Comparison of ENCODE assay signal across 8 cellular contexts in the genomic region with DNA sequence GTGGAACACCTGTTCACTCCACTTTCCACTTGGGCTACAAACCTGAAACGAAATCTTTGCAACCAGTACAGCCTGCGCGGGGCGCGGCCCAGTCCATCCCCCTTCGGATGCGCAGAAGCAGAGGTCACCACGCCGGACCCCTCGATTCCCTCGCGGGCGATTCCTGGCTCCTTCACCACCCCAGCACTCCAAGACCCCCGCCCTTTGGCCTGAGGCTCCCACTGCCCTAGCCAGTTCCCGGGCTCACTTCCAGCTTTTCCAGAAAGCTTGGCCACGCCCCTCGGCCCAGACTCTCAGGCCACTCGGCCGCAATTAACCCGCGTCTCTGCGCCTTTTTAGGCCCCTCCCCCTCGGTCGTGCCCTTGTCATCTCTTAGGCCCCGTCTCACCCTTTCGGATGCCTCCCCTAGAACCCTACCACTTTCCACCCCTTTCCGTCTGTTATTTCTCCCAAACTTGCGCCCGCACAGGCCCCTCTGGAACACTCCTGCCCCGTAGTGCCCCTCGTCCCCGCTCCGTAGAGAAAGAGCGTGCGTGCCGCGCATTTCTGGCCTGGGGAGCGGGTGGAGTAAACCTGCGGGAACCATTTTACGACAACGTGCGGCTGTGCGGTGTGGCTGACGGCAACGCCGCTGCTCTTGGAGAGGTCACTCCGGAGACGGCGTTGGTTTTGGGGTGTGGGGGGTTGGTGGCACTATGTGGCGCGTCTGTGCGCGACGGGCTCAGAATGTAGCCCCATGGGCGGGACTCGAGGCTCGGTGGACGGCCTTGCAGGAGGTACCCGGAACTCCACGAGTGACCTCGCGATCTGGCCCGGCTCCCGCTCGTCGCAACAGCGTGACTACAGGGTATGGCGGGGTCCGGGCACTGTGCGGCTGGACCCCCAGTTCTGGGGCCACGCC. TPM values are rescaled to one million over a fixed set of nuclear protein-coding genes. Genes with fewer than 3 reads are reported as not detected.
DNase-seq lines count a peak whose midpoint lies in the region; ATAC-seq lines count a peak whose summit lies in the region.

A gene (plus strand): TSS at position 631 of the 901 bp plus-strand sequence. CDS start 65 bp downstream, at position 696.

- peak; percentile 95 for DNase-seq in COLO668 (lab: John Stamatoyannopoulos, UW; ENCODE audit: unreplicated experiment)
- DNase-seq in HS-5 (ENCODE audit: low read depth): peak; percentile 50
- peak; percentile 86 to 87 for DNase-seq in NOMO-1 (lab: John Stamatoyannopoulos, UW; ENCODE audit: unreplicated experiment in 2 of 2)
- peak; percentile 97 for DNase-seq in mesendoderm
- DNase-seq in stimulated activated CD8-positive, alpha-beta memory T cell treated with anti-CD3 and anti-CD28 coated beads, Interleukin-15, amount 100 ng/mL, for 24 hours (ENCODE audit: low read depth): peak; percentile 60

- peak within 1 kb of the TSS; percentile 83 for H3K4ac ChIP-seq in mesendoderm (ENCODE audit: low read depth, low read length)

- peak within 1 kb of the TSS; percentile 81 for H2BK5ac ChIP-seq in mesendoderm (ENCODE audit: low read length)

- H3K18ac ChIP-seq in mesendoderm (ENCODE audit: low read length): peak within 1 kb of the TSS; percentile 80

- H3K4me2 ChIP-seq in mesendoderm (ENCODE audit: low read length): peak within 1 kb of the TSS; percentile 92

- H3K36me3 ChIP-seq in endocrine pancreas (ENCODE audit: control insufficient read depth, insufficient read depth, low read length) (peaks cover 2% of the 10 kb centered on the region), mesendoderm (ENCODE audit: control insufficient read depth, insufficient read depth, low read length) (peaks cover 7% of the 10 kb centered on the region)

- H3K27me3 ChIP-seq in endocrine pancreas (ENCODE audit: control insufficient read depth, insufficient read depth, low read length): no peaks in the 10 kb centered on the region
- no peaks in the 10 kb centered on the region for H3K27me3 ChIP-seq in mesendoderm (ENCODE audit: insufficient read depth, low read length, poor library complexity)

- peak within 1 kb of the TSS; percentile 47 for H4K5ac ChIP-seq in mesendoderm (ENCODE audit: low read length)

- no peak within 1 kb of the TSS for H4K8ac ChIP-seq in mesendoderm (ENCODE audit: low read depth, low read length)

- peaks cover 4% of the 10 kb centered on the region for H3K4me1 ChIP-seq in endocrine pancreas (ENCODE audit: control insufficient read depth, insufficient read depth, low read length)
- no peaks in the 10 kb centered on the region for H3K4me1 ChIP-seq in mesendoderm (ENCODE audit: control insufficient read depth, low read depth, low read length)

- POLR2A ChIA-PET in activated CD8-positive, alpha-beta memory T cell treated with anti-CD3 and anti-CD28 coated beads for 36 hours (lab: Charles Lee): interaction anchor here (1.5 kb wide), 1 partner anchor 86 kb away, joined by 3 read pairs; no protein-coding TSS in a partner anchor

- no CpG with 5 or more reads among the region's 71 CpGs for WGBS in mesendoderm (ENCODE audit: extremely low coverage, insufficient coverage, low lambda C conversion rate)

- H2BK15ac ChIP-seq in mesendoderm (replicated peaks; ENCODE audit: low read depth): no peak within 1 kb of the TSS

- peak within 1 kb of the TSS; percentile 7 for H3K23ac ChIP-seq in mesendoderm (ENCODE audit: low read length)

- peak within 1 kb of the TSS; percentile 87 for H3K4me3 ChIP-seq in endocrine pancreas (ENCODE audit: control insufficient read depth, insufficient read depth, low read length)
- H3K4me3 ChIP-seq in mesendoderm (ENCODE audit: low read length): peak within 1 kb of the TSS; percentile 83

- H2AK5ac ChIP-seq in mesendoderm (ENCODE audit: low read length): no peak within 1 kb of the TSS

- CTCF ChIA-PET in activated CD8-positive, alpha-beta memory T cell treated with anti-CD3 and anti-CD28 coated beads for 36 hours (lab: Charles Lee): interaction anchor here (1.1 to 1.5 kb wide), 3 partner anchors 8 to 153 kb away, joined by 3 to 5 read pairs (median 4); a partner anchor contains a TSS

- H2BK120ac ChIP-seq in mesendoderm (ENCODE audit: low read depth, low read length): no peak within 1 kb of the TSS

- H3K27ac ChIP-seq in mesendoderm (ENCODE audit: low read depth, low read length): peak within 1 kb of the TSS; percentile 74

- peaks cover 7% of the 10 kb centered on the region for H3K79me2 ChIP-seq in mesendoderm (ENCODE audit: control insufficient read depth, insufficient read depth, low read length)

- peaks cover 2% of the 10 kb centered on the region for H3K79me1 ChIP-seq in mesendoderm (ENCODE audit: low read length)

- H3K9ac ChIP-seq in endocrine pancreas (ENCODE audit: control insufficient read depth, insufficient read depth, low read length) (peak within 1 kb of the TSS; percentile 86), mesendoderm (ENCODE audit: low read length) (peak within 1 kb of the TSS; percentile 90)

- no peaks in the 10 kb centered on the region for H3K9me3 ChIP-seq in endocrine pancreas (ENCODE audit: control insufficient read depth, low read length)

- peak; percentile 57 for ATAC-seq in GM19468 (IDR thresholded peaks at IDR 0.05; ENCODE audit: extremely low read depth, unreplicated experiment)

- H3K56ac ChIP-seq in mesendoderm (ENCODE audit: low read length): peak within 1 kb of the TSS; percentile 89

RNA-seq across cellular contexts. Expression of the gene that starts here (rescaled TPM):
- total RNA-seq in activated CD8-positive, alpha-beta memory T cell treated with anti-CD3 and anti-CD28 coated beads for 36 hours: 10 to 100 TPM; 69.0 to 72.0 TPM
- 48.7 TPM for polyA plus RNA-seq in mesendoderm (2013, experiment 1 of 2)
- 50.1 TPM for polyA plus RNA-seq in mesendoderm (2013, experiment 2 of 2)

Comparison
In these comparisons a context has a peak if more than half of its experiments do, and no peak if none do; other contexts are left out.
1. Peak in every context shown above with its lines: DNase-seq, ATAC-seq, H3K4me3 ChIP-seq and H3K27ac ChIP-seq.